33 cellular contexts compared by ENCODE assay signal in the genomic region with DNA sequence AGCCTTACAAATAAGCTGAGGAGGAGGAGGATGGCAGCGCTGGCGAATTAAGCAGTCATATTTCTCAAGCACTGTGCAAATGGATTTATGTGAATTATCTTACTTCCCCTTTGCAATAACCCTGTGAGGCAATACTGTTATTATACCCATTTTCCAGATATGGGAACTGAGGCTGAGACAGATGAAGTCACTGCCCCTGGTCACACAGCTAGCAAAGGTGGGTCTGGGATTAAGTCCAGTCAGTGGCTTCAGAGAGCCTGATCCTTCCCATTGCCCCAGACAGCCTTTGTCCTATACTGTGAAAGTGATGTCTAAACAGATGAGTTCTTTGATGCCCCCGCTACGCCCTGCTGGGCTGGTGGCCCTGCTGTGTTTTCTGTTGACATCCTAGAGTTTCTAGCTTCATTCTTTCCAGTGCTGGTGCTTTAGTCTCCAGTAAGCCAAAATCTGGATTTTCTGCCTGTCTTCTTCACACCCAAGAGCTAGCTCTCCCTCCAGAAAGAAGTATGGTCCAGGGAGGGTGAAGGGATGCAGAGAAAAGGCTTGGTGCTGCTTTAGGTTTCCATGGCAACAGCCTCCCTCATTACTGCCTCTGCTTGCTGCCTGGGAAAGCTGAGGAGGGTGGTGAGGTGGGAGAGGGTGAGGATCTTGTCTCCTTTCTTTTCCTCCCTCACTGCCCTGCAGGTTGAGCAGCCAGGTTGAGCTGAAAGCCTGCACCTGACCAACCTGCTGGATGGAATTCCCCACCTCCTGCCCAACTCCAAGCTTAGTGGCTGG. TPM values are rescaled to one million over a fixed set of nuclear protein-coding genes. Genes with fewer than 3 reads are reported as not detected.
"Had no signal": no experiment of that assay in that cellular context is flagged by ENCODE, and none has a peak within 500 bp of the region (broad histone marks: within the 10 kb centered on the region; RNA-seq: fewer than 3 reads in every experiment).

No MANE protein-coding gene starts in this region.

- H3K27ac ChIP-seq: ascending aorta, gastroesophageal sphincter, hepatocyte, neutrophil, ovary, prostate gland, sigmoid colon, thyroid gland, upper lobe of left lung had no signal

- DNase-seq: activated CD4-positive, alpha-beta memory T cell treated with anti-CD3 and anti-CD28 coated beads for 36 hours; activated CD4-positive, alpha-beta T cell treated with anti-CD3 and anti-CD28 coated beads, Interleukin-2, amount 10 ng/mL, durations not matched to agents 24 days and 14 days; activated CD4-positive, CD25-positive, alpha-beta regulatory T cell treated with anti-CD3 and anti-CD28 coated beads, Interleukin-2, amount 50 U/mL, for 72 hours; activated CD8-positive, alpha-beta memory T cell treated with anti-CD3 and anti-CD28 coated beads, Interleukin-2, amount 50 U/mL, for 4 hours; activated effector memory CD4-positive, alpha-beta T cell treated with anti-CD3 and anti-CD28 coated beads, Interleukin-2, amount 50 U/mL, for 16 hours; activated naive CD4-positive, alpha-beta T cell treated with anti-CD3 and anti-CD28 coated beads for 36 hours; activated naive CD8-positive, alpha-beta T cell treated with anti-CD3 and anti-CD28 coated beads, Interleukin-2, amount 10 ng/mL, durations not matched to agents 7 days and 5 days; activated T-cell treated with anti-CD3 and anti-CD28 coated beads, Interleukin-2, amount 50 U/mL, for 1 hour; cortex of kidney; islet precursor cell; left cardiac atrium; left ventricle myocardium superior; mammary epithelial cell; ovary; retina; sigmoid colon; small intestine; stimulated activated CD4-positive, alpha-beta T cell treated with anti-CD3 and anti-CD28 coated beads, Interleukin-4, amount 100 ng/mL, for 24 hours; thyroid gland; upper lobe of left lung had no signal

- H2AFZ ChIP-seq: hepatocyte had no signal

- H3K36me3 ChIP-seq: ascending aorta, gastroesophageal sphincter, neutrophil, ovary, prostate gland, sigmoid colon, thyroid gland, upper lobe of left lung had no signal

- H3K79me2 ChIP-seq: hepatocyte had no signal

- H3K4me2 ChIP-seq: hepatocyte had no signal

- H3K4me1 ChIP-seq: ascending aorta, gastroesophageal sphincter, prostate gland, sigmoid colon, thyroid gland, upper lobe of left lung had no signal

- H3K4me3 ChIP-seq: ascending aorta, gastroesophageal sphincter, hepatocyte, ovary, prostate gland, sigmoid colon, thyroid gland, upper lobe of left lung had no signal

- H3K27me3 ChIP-seq: ascending aorta, hepatocyte, ovary, thyroid gland, upper lobe of left lung had no signal

- ATAC-seq: gastroesophageal sphincter, left cardiac atrium, left ventricle myocardium superior had no signal

- H3K9me3 ChIP-seq: ascending aorta, gastroesophageal sphincter, neutrophil, ovary, prostate gland, sigmoid colon, thyroid gland, upper lobe of left lung had no signal

RNA-seq across cellular contexts. Expression of a gene that starts 30.7 kb away (rescaled TPM):
- total RNA-seq: endothelial cell of umbilical vein, left cardiac atrium had no signal

RNA-seq across cellular contexts. Expression of a gene that starts 58.7 kb away (rescaled TPM):
- total RNA-seq: activated CD4-positive, alpha-beta memory T cell treated with anti-CD3 and anti-CD28 coated beads for 36 hours; activated CD4-positive, alpha-beta T cell treated with anti-CD3 and anti-CD28 coated beads, Interleukin-2, amount 10 ng/mL, durations not matched to agents 24 days and 14 days; activated CD8-positive, alpha-beta memory T cell treated with anti-CD3 and anti-CD28 coated beads for 36 hours; activated naive CD4-positive, alpha-beta T cell treated with anti-CD3 and anti-CD28 coated beads for 36 hours; activated naive CD8-positive, alpha-beta T cell treated with anti-CD3 and anti-CD28 coated beads, Interleukin-2, amount 10 ng/mL, durations not matched to agents 7 days and 5 days; activated T-helper 1 cell treated with anti-CD3 and anti-CD28 coated beads, Interleukin-12 subunit alpha, Interleukin-12 subunit beta, Interleukin-2, Interleukin-4 antibody, amounts not matched to agents 30 ng/mL and 10 ng/mL and 1 ng/mL, durations not matched to agents 14 hours and 24 hours and 36 hours; ascending aorta; chondrocyte; endothelial cell of umbilical vein; fibroblast of lung; fibroblast of villous mesenchyme; hepatocyte; left cardiac atrium; left ventricle myocardium superior; mucosa of gallbladder; subcutaneous adipose tissue; thyroid gland had no signal
